Comparison of ENCODE assay signal across 29 cellular contexts in the genomic region with DNA sequence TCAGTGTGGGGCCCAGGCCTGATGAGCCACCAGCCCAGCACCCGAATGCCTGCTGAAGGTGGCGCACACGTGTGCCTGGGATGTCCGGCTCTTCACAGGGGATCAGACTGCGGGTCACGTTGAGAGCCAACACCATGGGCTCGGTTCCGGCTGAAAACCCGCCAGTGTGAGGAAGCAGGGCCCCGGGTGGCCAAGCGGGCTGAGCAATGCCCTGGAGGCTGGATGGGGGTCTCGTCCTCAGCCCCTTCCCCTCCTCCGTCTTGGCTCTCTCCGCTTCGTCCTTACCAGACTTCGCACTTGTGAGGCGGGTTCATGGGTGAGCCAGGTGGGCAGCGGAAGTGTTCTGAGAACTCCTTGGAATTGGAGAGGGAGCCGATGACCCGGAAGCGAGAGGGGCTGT.
"Had no signal": no experiment of that assay in that cellular context is flagged by ENCODE, and none has a peak within 500 bp of the region (broad histone marks: within the 10 kb centered on the region; RNA-seq: fewer than 3 reads in every experiment).

No MANE protein-coding gene starts in this region.

- DNase-seq: colonic mucosa; effector CD8-positive, alpha-beta T cell; endodermal cell; erythroblast; esophagus squamous epithelium; foreskin melanocyte; glutamatergic neuron; heart right ventricle; hippocampal formation; kidney glomerular epithelial cell; left colon; left ventricle myocardium superior; lower lobe of right lung; natural killer cell; nucleus accumbens; psoas muscle; right cardiac atrium; sigmoid colon; stimulated activated CD4-positive, alpha-beta T cell treated with anti-CD3 and anti-CD28 coated beads, Interleukin-2, amount 100 ng/mL, for 24 hours; stimulated activated CD4-positive, alpha-beta T cell treated with anti-CD3 and anti-CD28 coated beads, Interleukin-4, amount 100 ng/mL, for 24 hours; stimulated activated naive CD8-positive, alpha-beta T cell treated with anti-CD3 and anti-CD28 coated beads, Interleukin-15, Interleukin-2, amounts not matched to agents 100 U/mL and 50 U/mL, for 24 hours; substantia nigra; testis; tibial artery had no signal

- ATAC-seq: heart right ventricle; left colon; left ventricle myocardium superior; lower lobe of right lung; natural killer cell; psoas muscle; right cardiac atrium; stimulated activated effector memory CD8-positive, alpha-beta T cell treated with anti-CD3 and anti-CD28 coated beads, Interleukin-12 subunit alpha, Interleukin-12 subunit beta, amount 100 ng/mL, for 72 hours had no signal

- H3K4me3 Mint-ChIP-seq: dendritic cell treated with granulocyte-macrophage colony-stimulating factor and Interleukin-4, amounts not matched to agents 40 ng/mL and 50 ng/mL, for 4 days; endodermal cell; natural killer cell; stimulated activated effector memory CD8-positive, alpha-beta T cell treated with anti-CD3 and anti-CD28 coated beads, Interleukin-12 subunit alpha, Interleukin-12 subunit beta, amount 100 ng/mL, for 72 hours had no signal

- H3K27ac Mint-ChIP-seq: dendritic cell treated with granulocyte-macrophage colony-stimulating factor and Interleukin-4, amounts not matched to agents 40 ng/mL and 50 ng/mL, for 4 days; endodermal cell; natural killer cell had no signal

- H3K9me3 Mint-ChIP-seq: dendritic cell treated with granulocyte-macrophage colony-stimulating factor and Interleukin-4, amounts not matched to agents 40 ng/mL and 50 ng/mL, for 4 days; endodermal cell; natural killer cell; stimulated activated effector memory CD8-positive, alpha-beta T cell treated with anti-CD3 and anti-CD28 coated beads, Interleukin-12 subunit alpha, Interleukin-12 subunit beta, amount 100 ng/mL, for 72 hours had no signal

- H3K4me1 Mint-ChIP-seq: endodermal cell; stimulated activated effector memory CD8-positive, alpha-beta T cell treated with anti-CD3 and anti-CD28 coated beads, Interleukin-12 subunit alpha, Interleukin-12 subunit beta, amount 100 ng/mL, for 72 hours had no signal

- H3K9me3 ChIP-seq: colonic mucosa, esophagus squamous epithelium, heart right ventricle, lower lobe of right lung, psoas muscle, sigmoid colon, testis, tibial artery, upper lobe of left lung had no signal

- H3K4me3 ChIP-seq: colonic mucosa, esophagus squamous epithelium, heart right ventricle, lower lobe of right lung, psoas muscle, sigmoid colon, testis, tibial artery, upper lobe of left lung had no signal

- H3K27ac ChIP-seq: colonic mucosa, esophagus squamous epithelium, heart right ventricle, lower lobe of right lung, psoas muscle, sigmoid colon, testis, tibial artery, upper lobe of left lung had no signal

- H3K4me1 ChIP-seq: colonic mucosa, esophagus squamous epithelium, heart right ventricle, lower lobe of right lung, psoas muscle, testis, tibial artery, upper lobe of left lung had no signal

- FAIRE-seq: islet of Langerhans, urothelium cell line had no signal

- H3K27me3 ChIP-seq: colonic mucosa, esophagus squamous epithelium, heart right ventricle, sigmoid colon, testis, tibial artery, upper lobe of left lung had no signal
